In the genomic region with DNA sequence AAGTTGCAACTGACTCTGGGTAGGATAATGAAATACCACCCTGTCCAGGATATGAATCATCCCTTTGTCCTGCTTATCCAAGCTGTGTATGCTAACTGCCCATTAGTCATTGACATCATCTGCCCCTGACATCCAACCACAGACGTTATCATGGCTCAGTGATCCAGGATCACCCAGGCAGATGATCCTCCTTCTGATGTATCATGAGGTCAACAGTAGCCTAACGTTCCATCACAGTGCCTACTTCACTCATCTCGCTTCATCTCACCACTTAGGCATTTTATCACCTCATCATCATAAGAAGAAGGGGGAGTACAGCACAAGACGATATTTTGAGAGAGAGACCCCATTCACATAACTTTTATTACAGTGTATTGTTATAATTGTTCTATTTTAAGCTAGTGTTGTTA, we compare ENCODE assay signal across 11 cellular contexts. TPM values are rescaled to one million over a fixed set of nuclear protein-coding genes. Genes with fewer than 3 reads are reported as not detected.
A peak's percentile ranks its signal among the peaks of the same experiment; 100 is the strongest.
DNase-seq lines count a peak whose midpoint lies in the region; ATAC-seq, FAIRE-seq and TF ChIP-seq lines count a peak whose summit lies in the region.
"Had no signal": no experiment of that assay in that cellular context is flagged by ENCODE, and none has a peak within 500 bp of the region (broad histone marks: within the 10 kb centered on the region; RNA-seq: fewer than 3 reads in every experiment).

No MANE protein-coding gene starts in this region.

- no peak for ATAC-seq in GM21619 (IDR thresholded peaks at IDR 0.05; ENCODE audit: unreplicated experiment)
- no peak for ATAC-seq in gastrocnemius medialis
- ATAC-seq: GM23338 had no signal

- peaks cover 25% of the 10 kb centered on the region for H3K4me1 ChIP-seq in mesodermal cell (ENCODE audit: control insufficient read depth, insufficient read depth, low read length, poor library complexity, severe bottlenecking)
- H3K4me1 ChIP-seq in gastrocnemius medialis, result no peaks in the 10 kb centered on the region

- DNase-seq in COLO668 (lab: John Stamatoyannopoulos, UW; ENCODE audit: unreplicated experiment), result peak; percentile 31
- peak; percentile 8 for DNase-seq in NCI-H146 treated with DMSO at 0.1 percent for 48 hours (lab: John Stamatoyannopoulos, UW; ENCODE audit: unreplicated experiment)
- DNase-seq in brain microvascular endothelial cell, result peak; percentile 98
- no peak for DNase-seq in GM12892 (ENCODE audit: insufficient read length)
- no peak for DNase-seq in GM10248 (ENCODE audit: extremely low spot score)
- no peak for DNase-seq in gastrocnemius medialis

- H3K36me3 ChIP-seq in brain microvascular endothelial cell (replicated peaks) (no peaks in the 10 kb centered on the region), mesodermal cell (ENCODE audit: control insufficient read depth, insufficient read depth, low read length) (no peaks in the 10 kb centered on the region), gastrocnemius medialis (no peaks in the 10 kb centered on the region)

- TF ChIP-seq POLR2A in GM12892 (IDR thresholded peaks at IDR 0.05; ENCODE audit: low read depth, low read length) (no peak), gastrocnemius medialis (IDR thresholded peaks at IDR 0.05) (no peak)

- H3K27me3 ChIP-seq in brain microvascular endothelial cell (replicated peaks) (no peaks in the 10 kb centered on the region), gastrocnemius medialis (no peaks in the 10 kb centered on the region)

- in situ Hi-C loops in brain microvascular endothelial cell (cut with HindIII; ENCODE audit: low pct_ligation_motif_present, low sequenced_read_pairs) (no loop called here), gastrocnemius medialis (cut with MboI; ENCODE audit: low sequenced_read_pairs in 4 of 4) (no loop called here)

- H3K27ac ChIP-seq in brain microvascular endothelial cell (peak overlapping the region; percentile 70), mesodermal cell (ENCODE audit: low read depth, low read length, severe bottlenecking) (peak overlapping the region; percentile 74), gastrocnemius medialis (no peak overlapping the region)
- H3K27ac ChIP-seq: KMS-11 had no signal

- POLR2A ChIA-PET in GM10248 (lab: Yijun Ruan, JAX), result no interaction called here

- H3K9me3 ChIP-seq in mesodermal cell (ENCODE audit: control insufficient read depth, low read length) (no peaks in the 10 kb centered on the region), gastrocnemius medialis (no peaks in the 10 kb centered on the region)

- H3K4me3 ChIP-seq in brain microvascular endothelial cell (ENCODE audit: low read depth, low read length), result no peak overlapping the region
- no peak overlapping the region for H3K4me3 ChIP-seq in mesodermal cell (ENCODE audit: extremely low read depth, insufficient read depth, low read length, poor library complexity, severe bottlenecking)
- no peak overlapping the region for H3K4me3 ChIP-seq in gastrocnemius medialis
- H3K4me3 ChIP-seq: GM23338 had no signal

- FAIRE-seq in GM12892 (lab: Jason Lieb, UNC), result no peak
- FAIRE-seq: G401.6 had no signal

- CTCF ChIA-PET in GM10248 (lab: Yijun Ruan, JAX), result interaction anchor here (2.4 kb wide), 1 partner anchor 10 kb away, joined by 11 read pairs; no protein-coding TSS in a partner anchor

- no peak for TF ChIP-seq CTCF in brain microvascular endothelial cell (IDR thresholded peaks at IDR 0.05; ENCODE audit: low read depth, low read length, missing control alignments)
- no peak for TF ChIP-seq CTCF in GM10248 (IDR thresholded peaks at IDR 0.05; ENCODE audit: control extremely low read depth, extremely low read depth, low read depth, missing control alignments)
- TF ChIP-seq CTCF in gastrocnemius medialis (IDR thresholded peaks at IDR 0.05 in 4 of 5, conservative IDR thresholded peaks at IDR 0.05 in 1 of 5), result no peak

- 71 to 80% methylated on average over 1 to 3 of the region's 4 CpGs for WGBS in mesodermal cell (ENCODE audit: insufficient coverage in 2 of 2), 2 experiments

- intact Hi-C loops in gastrocnemius medialis (cut with DNase I; ENCODE audit: low total_unique reads), result no loop called here

RNA-seq across cellular contexts. Expression of a gene that starts 13.4 kb away (rescaled TPM):
- polyA plus RNA-seq in mesodermal cell (2013, experiment 1 of 2), result 2.3 TPM
- 2.6 TPM for polyA plus RNA-seq in mesodermal cell (2013, experiment 2 of 2)
- 65.0 TPM for polyA plus RNA-seq in GM12892 (2012; ENCODE audit: missing spikeins)
- 1 to 10 TPM; 3.7 to 8.9 (median 4.4) TPM for total RNA-seq in gastrocnemius medialis

RNA-seq across cellular contexts. Expression of a gene that starts 31.4 kb away (rescaled TPM):
- 10.1 TPM for polyA plus RNA-seq in mesodermal cell (2013, experiment 1 of 2)
- 10.3 TPM for polyA plus RNA-seq in mesodermal cell (2013, experiment 2 of 2)
- 40.1 TPM for polyA plus RNA-seq in GM12892 (2012; ENCODE audit: missing spikeins)
- total RNA-seq in gastrocnemius medialis, result 1 to 10 TPM; 1.1 to 4.8 (median 1.5) TPM

RNA-seq across cellular contexts. Expression of a gene that starts 50.5 kb away (rescaled TPM):
- polyA plus RNA-seq in mesodermal cell (2013, experiment 1 of 2), result 3.2 TPM
- 2.6 TPM for polyA plus RNA-seq in mesodermal cell (2013, experiment 2 of 2)
- polyA plus RNA-seq in GM12892 (2012; ENCODE audit: missing spikeins), result 42.5 TPM
- total RNA-seq in gastrocnemius medialis, result 1 to 10 TPM; 2.5 to 3.5 (median 3.1) TPM

Comparison
In these comparisons a context has a peak if more than half of its experiments do, and no peak if none do; other contexts are left out.
1. DNase-seq: peak in COLO668 (single experiment), NCI-H146 treated with DMSO at 0.1 percent for 48 hours (single experiment) and brain microvascular endothelial cell (single experiment); none in GM12892 (single experiment), GM10248 (single experiment) and gastrocnemius medialis (0 of 2).
2. H3K27ac ChIP-seq: peak in brain microvascular endothelial cell (single experiment) and mesodermal cell (single experiment); none in gastrocnemius medialis (0 of 4).